Comparison of ENCODE assay signal across 8 cellular contexts in the genomic region with DNA sequence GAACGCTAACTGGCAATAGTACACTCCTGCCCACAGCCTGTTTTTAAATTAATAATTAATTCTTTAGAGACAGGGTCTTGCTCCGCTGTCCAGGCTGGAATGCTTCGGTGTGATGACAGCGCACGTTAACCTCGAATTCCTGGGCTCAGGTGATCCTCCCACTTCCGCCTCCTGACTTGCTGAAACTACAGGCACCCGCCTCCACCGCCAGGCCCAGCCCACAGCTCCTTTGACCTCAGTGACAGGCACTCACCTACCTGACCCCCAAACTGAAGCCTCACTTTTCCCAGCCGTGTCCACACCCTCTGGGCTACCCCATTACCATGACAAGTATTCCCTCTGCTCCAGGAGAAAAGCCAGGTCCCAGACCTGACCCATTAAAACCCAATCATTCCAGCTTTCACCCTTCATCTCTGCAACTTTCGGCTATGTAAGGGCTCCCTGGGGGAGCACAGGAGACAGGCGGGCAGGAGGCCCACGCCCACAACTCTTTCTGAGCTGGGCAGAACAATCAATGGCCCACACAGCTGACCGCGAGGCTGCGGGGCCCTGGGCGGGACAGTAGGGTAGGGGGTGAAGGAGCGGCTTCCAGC. TPM values are rescaled to one million over a fixed set of nuclear protein-coding genes. Genes with fewer than 3 reads are reported as not detected.
A peak's percentile ranks its signal among the peaks of the same experiment; 100 is the strongest.
DNase-seq lines count a peak whose midpoint lies in the region; ATAC-seq, FAIRE-seq and TF ChIP-seq lines count a peak whose summit lies in the region.

No MANE protein-coding gene starts in this region.

- H3K9ac ChIP-seq in endothelial cell of umbilical vein (replicated peaks; ENCODE audit: extremely low read depth, insufficient read depth, low read length) = no peak overlapping the region

- no peak overlapping the region for H3K27ac ChIP-seq in DOHH2 (ENCODE audit: low read depth, low read length)
- H3K27ac ChIP-seq in OCI-LY7 (ENCODE audit: low read depth, low read length, poor library complexity, severe bottlenecking) = no peak overlapping the region
- H3K27ac ChIP-seq in endothelial cell of umbilical vein (ENCODE audit: insufficient read depth, low read depth, low read length) = no peak overlapping the region
- H3K27ac ChIP-seq in ovary = no peak overlapping the region

- H2AFZ ChIP-seq in OCI-LY7 (ENCODE audit: low read length) (no peak overlapping the region; the same call in 1 of the 2 replicates), endothelial cell of umbilical vein (ENCODE audit: low read depth, low read length) (peak overlapping the region; percentile 66)

- POLR2A ChIA-PET in OCI-LY7 (lab: Charles Lee) (interaction anchor here (0.9 to 1.1 kb wide), 2 partner anchors 16 to 42 kb away, joined by 4 to 5 read pairs; partner anchors contain the start of gene PHRF1), endothelial cell of umbilical vein (lab: Charles Lee) (no interaction called here)

- no peak for FAIRE-seq in endothelial cell of umbilical vein (lab: Jason Lieb, UNC)

- H3K4me1 ChIP-seq in DOHH2 (ENCODE audit: control insufficient read depth, low read length) (peaks cover 24% of the 10 kb centered on the region), OCI-LY7 (ENCODE audit: insufficient read depth, low read length, poor library complexity, severe bottlenecking) (peaks cover 32% of the 10 kb centered on the region), endothelial cell of umbilical vein (ENCODE audit: control insufficient read depth, extremely low read depth, insufficient read depth, low read length) (peaks cover 9% of the 10 kb centered on the region), ovary (ENCODE audit: insufficient read depth) (peaks cover 9% of the 10 kb centered on the region)

- no peaks in the 10 kb centered on the region for H3K9me3 ChIP-seq in DOHH2 (ENCODE audit: control insufficient read depth, insufficient read depth, low read length)
- no peaks in the 10 kb centered on the region for H3K9me3 ChIP-seq in OCI-LY7 (ENCODE audit: low read length)
- H3K9me3 ChIP-seq in endothelial cell of umbilical vein (replicated peaks; ENCODE audit: control insufficient read depth, insufficient read depth, low read length) = no peaks in the 10 kb centered on the region
- H3K9me3 ChIP-seq in ovary = no peaks in the 10 kb centered on the region

- H3K79me2 ChIP-seq in DOHH2 (ENCODE audit: control insufficient read depth, low read length) = peaks cover 6% of the 10 kb centered on the region
- H3K79me2 ChIP-seq in OCI-LY7 (ENCODE audit: insufficient read depth, low read depth, low read length) = no peaks in the 10 kb centered on the region
- H3K79me2 ChIP-seq in endothelial cell of umbilical vein (ENCODE audit: control insufficient read depth, insufficient read depth, low read length) = no peaks in the 10 kb centered on the region

- DNase-seq in OCI-LY7 (ENCODE audit: low spot score) = no peak
- DNase-seq in endothelial cell of umbilical vein (ENCODE audit: low read depth, low spot score) = no peak
- no peak for DNase-seq in ovary
- DNase-seq in sciatic nerve (ENCODE audit: low spot score) = no peak

- H3K4me2 ChIP-seq in DOHH2 (ENCODE audit: low read length) (peak overlapping the region; percentile 98), OCI-LY7 (ENCODE audit: low read length) (peak overlapping the region; percentile 77), endothelial cell of umbilical vein (ENCODE audit: insufficient read depth, low read length) (no peak overlapping the region)

- H3F3A ChIP-seq in DOHH2 (ENCODE audit: control insufficient read depth, insufficient read depth) = no peaks in the 10 kb centered on the region

- intact Hi-C loops in OCI-LY7 (cut with micrococcal nuclease; ENCODE audit: unreplicated experiment) = loop anchor here (5.0 kb wide), 1 partner anchor 162 kb away; no protein-coding TSS in a partner anchor
- intact Hi-C loops in endothelial cell of umbilical vein (cut with micrococcal nuclease) = loop anchor here (2.0 to 5.0 kb wide), 2 partner anchors 23 to 167 kb away; partner anchors contain the start of gene LRRC56
- intact Hi-C loops in ovary (cut with DNase I) = loop anchor here in 1 of 4 donors (5.0 kb wide), 2 partner anchors 162 to 1267 kb away; no protein-coding TSS in a partner anchor
- intact Hi-C loops in sciatic nerve (cut with DNase I) = no loop called here

- TF ChIP-seq EP300 in ovary (IDR thresholded peaks at IDR 0.05) = no peak

- ATAC-seq in sciatic nerve (no peak), GM18858 (IDR thresholded peaks at IDR 0.05; ENCODE audit: unreplicated experiment) (no peak), GM18505 (IDR thresholded peaks at IDR 0.05; ENCODE audit: unreplicated experiment) (no peak), GM18520 (IDR thresholded peaks at IDR 0.05; ENCODE audit: unreplicated experiment) (no peak)

- H4K20me1 ChIP-seq in DOHH2 (ENCODE audit: control insufficient read depth, insufficient read depth, low read depth, low read length) = no peaks in the 10 kb centered on the region
- H4K20me1 ChIP-seq in OCI-LY7 (ENCODE audit: insufficient read depth, low read length) = no peaks in the 10 kb centered on the region
- no peaks in the 10 kb centered on the region for H4K20me1 ChIP-seq in endothelial cell of umbilical vein (replicated peaks; ENCODE audit: control insufficient read depth, extremely low read depth, insufficient read depth, low read length)

- 79 to 82% (median 80%) methylated on average over 18 of the region's 18 CpGs for WGBS in ovary, 3 donors

- no peaks in the 10 kb centered on the region for H3K9me1 ChIP-seq in endothelial cell of umbilical vein (replicated peaks; ENCODE audit: control insufficient read depth, extremely low read depth, insufficient read depth, low read length)

- dilution Hi-C loops in endothelial cell of umbilical vein (cut with MboI; ENCODE audit: extremely low pct_ligation_motif_present, low sequenced_read_pairs) = no loop called here

- H3K36me3 ChIP-seq in DOHH2 (ENCODE audit: control insufficient read depth, low read length) = no peaks in the 10 kb centered on the region
- no peaks in the 10 kb centered on the region for H3K36me3 ChIP-seq in OCI-LY7 (ENCODE audit: insufficient read depth, low read length)
- peaks cover 0 to 2% of the 10 kb centered on the region in 2 experiments for H3K36me3 ChIP-seq in endothelial cell of umbilical vein (ENCODE audit: control insufficient read depth in 2 of 2, extremely low read depth in 1 of 2, insufficient read depth in 2 of 2, low read length in 2 of 2)
- H3K36me3 ChIP-seq in ovary = no peaks in the 10 kb centered on the region

- H3K27me3 ChIP-seq in DOHH2 (ENCODE audit: control insufficient read depth, low read length) (peaks cover 32% of the 10 kb centered on the region), endothelial cell of umbilical vein (ENCODE audit: control insufficient read depth in 2 of 2, insufficient read depth in 2 of 2, low read length in 2 of 2) (peaks cover 13 to 21% of the 10 kb centered on the region in 2 experiments), ovary (no peaks in the 10 kb centered on the region)

- H3K9me2 ChIP-seq in DOHH2 (replicated peaks; ENCODE audit: control insufficient read depth, low read length) (no peaks in the 10 kb centered on the region), OCI-LY7 (ENCODE audit: insufficient read depth, low read length) (no peaks in the 10 kb centered on the region)

- TF ChIP-seq CTCF in DOHH2 (IDR thresholded peaks at IDR 0.05; ENCODE audit: low read depth, low read length, poor library complexity, severe bottlenecking) (no peak), OCI-LY7 (conservative IDR thresholded peaks at IDR 0.05; ENCODE audit: low read length) (no peak), endothelial cell of umbilical vein (IDR thresholded peaks at IDR 0.05; ENCODE audit: extremely low read depth in 1 of 2, insufficient read depth in 1 of 2, low read depth in 1 of 2, low read length in 2 of 2) (no peak), ovary (IDR thresholded peaks at IDR 0.05) (no peak)

- H3K4me3 ChIP-seq in DOHH2 (ENCODE audit: low read length) (peak overlapping the region; percentile 88), OCI-LY7 (ENCODE audit: low read depth, low read length, poor library complexity, severe bottlenecking) (peak overlapping the region; percentile 73), endothelial cell of umbilical vein (replicated peaks in 1 of 3; ENCODE audit: insufficient read depth in 1 of 3, low read depth in 1 of 3, low read length in 3 of 3) (peak overlapping the region in 1 of 3 experiments; percentile 74), ovary (peak overlapping the region; percentile 56)

- CTCF ChIA-PET in OCI-LY7 (lab: Charles Lee; ENCODE audit: unreplicated experiment) (no interaction called here), endothelial cell of umbilical vein (lab: Charles Lee) (interaction anchor here (1.1 kb wide), 1 partner anchor 163 kb away, joined by 4 read pairs; no protein-coding TSS in a partner anchor)

- TF ChIP-seq POLR2A in endothelial cell of umbilical vein (IDR thresholded peaks at IDR 0.05; ENCODE audit: low read depth, low read length) (no peak), ovary (IDR thresholded peaks at IDR 0.05) (no peak), GM18505 (IDR thresholded peaks at IDR 0.05; ENCODE audit: borderline replicate concordance, extremely low read depth, insufficient read depth, insufficient read length) (no peak)

- BruUV-seq in OCI-LY7 (replicated peaks; lab: Mats Ljungman, UMichigan) (no TSS peak), endothelial cell of umbilical vein (replicated peaks; lab: Mats Ljungman, UMichigan) (no TSS peak)

RNA-seq across cellular contexts. Expression of gene LMNTD2, which starts 0.7 kb away (rescaled TPM):
- total RNA-seq in OCI-LY7 (2014; rRNA removed; shearing (Covaris generic)) = 4.7 and 7.5 TPM in 2 replicates
- total RNA-seq in OCI-LY7 (2022) = 16.9 and 17.7 TPM in 2 replicates
- total RNA-seq in endothelial cell of umbilical vein = 1.8 and 2.1 TPM in 2 replicates
- 2.6 and 3.9 TPM in 2 replicates for polyA plus RNA-seq in endothelial cell of umbilical vein
- 0.61 and 0.97 TPM in 2 replicates for polyA plus RNA-seq in endothelial cell of umbilical vein (2011; cell fraction: cytosol; rRNA removed)
- polyA plus RNA-seq in endothelial cell of umbilical vein (2011; cell fraction: nucleus; rRNA removed) = 12.6 and 17.5 TPM in 2 replicates
- 0.35 and 1.5 TPM in 2 replicates for polyA plus RNA-seq in endothelial cell of umbilical vein (2012)
- 0.25 and 1.0 TPM in 2 replicates for polyA minus RNA-seq in endothelial cell of umbilical vein
- polyA minus RNA-seq in endothelial cell of umbilical vein (2011; cell fraction: cytosol; rRNA and poly(A)+ RNA removed) = 1.3 TPM
- 0.58 and 4.2 TPM in 2 replicates for polyA minus RNA-seq in endothelial cell of umbilical vein (2011; cell fraction: nucleus; rRNA and poly(A)+ RNA removed)
- 1 to 10 TPM in 5 of 7 donors, under 1 TPM in 2; 0.70 to 7.6 (median 1.2) TPM for total RNA-seq in ovary
- 1 to 10 TPM in 1 of 2 donors, not detected in 1; 1.1 TPM for polyA plus RNA-seq in ovary
- total RNA-seq in sciatic nerve = 1.3 TPM

RNA-seq across cellular contexts. Expression of gene RASSF7, which starts 1.0 kb away (rescaled TPM):
- 18.0 and 22.1 TPM in 2 replicates for total RNA-seq in OCI-LY7 (2014; rRNA removed; shearing (Covaris generic))
- total RNA-seq in OCI-LY7 (2022) (11.8 and 15.1 TPM in 2 replicates), endothelial cell of umbilical vein (12.2 and 14.1 TPM in 2 replicates), ovary (100 to 1,000 TPM in 1 of 7 donors, 10 to 100 TPM in 2, 1 to 10 TPM in 4; 4.7 to 163 (median 9.5) TPM), sciatic nerve (7.5 TPM)
- polyA plus RNA-seq in endothelial cell of umbilical vein (19.9 and 27.9 TPM in 2 replicates), ovary (1 to 10 TPM in 1 of 2 donors, not detected in 1; 7.4 TPM)
- 11.1 and 16.5 TPM in 2 replicates for polyA plus RNA-seq in endothelial cell of umbilical vein (2011; cell fraction: cytosol; rRNA removed)
- 20.5 and 21.7 TPM in 2 replicates for polyA plus RNA-seq in endothelial cell of umbilical vein (2011; cell fraction: nucleus; rRNA removed)
- polyA plus RNA-seq in endothelial cell of umbilical vein (2012) = 5.5 and 12.2 TPM in 2 replicates
- 5.7 and 7.6 TPM in 2 replicates for polyA minus RNA-seq in endothelial cell of umbilical vein
- 5.4 TPM for polyA minus RNA-seq in endothelial cell of umbilical vein (2011; cell fraction: cytosol; rRNA and poly(A)+ RNA removed)
- polyA minus RNA-seq in endothelial cell of umbilical vein (2011; cell fraction: nucleus; rRNA and poly(A)+ RNA removed) = 1.7 and 3.0 TPM in 2 replicates

RNA-seq across cellular contexts. Expression of gene PHRF1, which starts 16.5 kb away (rescaled TPM):
- total RNA-seq in OCI-LY7 (2014; rRNA removed; shearing (Covaris generic)) = 23.3 and 25.6 TPM in 2 replicates
- total RNA-seq in OCI-LY7 (2022) (43.8 and 45.4 TPM in 2 replicates), endothelial cell of umbilical vein (38.8 and 39.4 TPM in 2 replicates), ovary (10 to 100 TPM; 15.5 to 34.2 (median 31.0) TPM), sciatic nerve (33.5 TPM)
- polyA plus RNA-seq in endothelial cell of umbilical vein (14.2 and 14.8 TPM in 2 replicates), ovary (10 to 100 TPM in 1 of 2 donors, 1 to 10 TPM in 1; 3.8 to 21.3 TPM)
- polyA plus RNA-seq in endothelial cell of umbilical vein (2011; cell fraction: cytosol; rRNA removed) = 11.6 and 14.8 TPM in 2 replicates
- polyA plus RNA-seq in endothelial cell of umbilical vein (2011; cell fraction: nucleus; rRNA removed) = 34.6 and 40.1 TPM in 2 replicates
- 16.6 and 19.6 TPM in 2 replicates for polyA plus RNA-seq in endothelial cell of umbilical vein (2012)
- 13.2 and 16.1 TPM in 2 replicates for polyA minus RNA-seq in endothelial cell of umbilical vein
- polyA minus RNA-seq in endothelial cell of umbilical vein (2011; cell fraction: cytosol; rRNA and poly(A)+ RNA removed) = 8.1 TPM
- 25.0 and 35.3 TPM in 2 replicates for polyA minus RNA-seq in endothelial cell of umbilical vein (2011; cell fraction: nucleus; rRNA and poly(A)+ RNA removed)

RNA-seq across cellular contexts. Expression of gene LRRC56, which starts 22.5 kb away (rescaled TPM):
- total RNA-seq in OCI-LY7 (2014; rRNA removed; shearing (Covaris generic)) = 1.2 and 1.6 TPM in 2 replicates
- total RNA-seq in OCI-LY7 (2022) (1.5 and 2.5 TPM in 2 replicates), endothelial cell of umbilical vein (0.55 and 0.90 TPM in 2 replicates), ovary (1 to 10 TPM in 6 of 7 donors, under 1 TPM in 1; 0.60 to 6.2 (median 2.0) TPM), sciatic nerve (1.4 TPM)
- polyA plus RNA-seq in endothelial cell of umbilical vein (0.47 and 0.64 TPM in 2 replicates), ovary (1 to 10 TPM in 1 of 2 donors, not detected in 1; 2.1 TPM)
- 0.21 and 0.34 TPM in 2 replicates for polyA plus RNA-seq in endothelial cell of umbilical vein (2011; cell fraction: cytosol; rRNA removed)
- polyA plus RNA-seq in endothelial cell of umbilical vein (2011; cell fraction: nucleus; rRNA removed) = 1.7 and 2.3 TPM in 2 replicates
- polyA plus RNA-seq in endothelial cell of umbilical vein (2012) = 0.24 and 0.76 TPM in 2 replicates
- polyA minus RNA-seq in endothelial cell of umbilical vein = 0.34 and 0.40 TPM in 2 replicates
- polyA minus RNA-seq in endothelial cell of umbilical vein (2011; cell fraction: cytosol; rRNA and poly(A)+ RNA removed) = 0.72 TPM
- polyA minus RNA-seq in endothelial cell of umbilical vein (2011; cell fraction: nucleus; rRNA and poly(A)+ RNA removed) = 0.29 and 1.2 TPM in 2 replicates

RNA-seq across cellular contexts. Expression of gene HRAS, which starts 24.4 kb away (rescaled TPM):
- total RNA-seq in OCI-LY7 (2014; rRNA removed; shearing (Covaris generic)) = 53.0 and 67.8 TPM in 2 replicates
- total RNA-seq in OCI-LY7 (2022) = 40.1 and 46.9 TPM in 2 replicates
- 103 TPM in 2 replicates for total RNA-seq in endothelial cell of umbilical vein
- 105 and 109 TPM in 2 replicates for polyA plus RNA-seq in endothelial cell of umbilical vein
- 127 and 138 TPM in 2 replicates for polyA plus RNA-seq in endothelial cell of umbilical vein (2011; cell fraction: cytosol; rRNA removed)
- polyA plus RNA-seq in endothelial cell of umbilical vein (2011; cell fraction: nucleus; rRNA removed) = 92.5 and 103 TPM in 2 replicates
- polyA plus RNA-seq in endothelial cell of umbilical vein (2012) = 125 and 149 TPM in 2 replicates
- polyA minus RNA-seq in endothelial cell of umbilical vein = 64.3 and 71.5 TPM in 2 replicates
- polyA minus RNA-seq in endothelial cell of umbilical vein (2011; cell fraction: cytosol; rRNA and poly(A)+ RNA removed) = 30.1 TPM
- 10.0 and 19.0 TPM in 2 replicates for polyA minus RNA-seq in endothelial cell of umbilical vein (2011; cell fraction: nucleus; rRNA and poly(A)+ RNA removed)
- 10 to 100 TPM; 21.3 to 49.6 (median 36.3) TPM for total RNA-seq in ovary
- polyA plus RNA-seq in ovary = 10 to 100 TPM in 1 of 2 donors, 1 to 10 TPM in 1; 4.3 to 38.0 TPM
- 45.2 TPM for total RNA-seq in sciatic nerve
